In the genomic region with DNA sequence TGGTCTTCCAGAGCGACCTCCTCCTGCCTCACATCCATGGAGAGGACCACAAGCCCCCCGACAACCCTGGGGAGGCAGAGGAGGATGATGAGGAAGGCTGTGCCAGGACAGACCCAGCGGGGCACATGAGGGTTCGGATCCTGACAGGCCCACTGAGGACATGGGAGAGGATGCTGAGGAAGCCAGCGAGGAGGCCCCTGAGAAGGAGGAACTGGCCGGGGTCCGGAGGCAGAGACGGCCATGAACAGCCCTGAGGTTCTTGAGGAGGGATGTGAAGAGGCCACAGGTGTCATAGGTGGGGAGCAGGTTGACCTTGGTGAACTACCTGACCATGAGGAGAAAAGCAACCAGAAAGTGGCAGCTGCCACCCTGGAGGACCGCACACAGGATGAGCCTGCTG, we compare ENCODE assay signal across 26 cellular contexts. TPM values are rescaled to one million over a fixed set of nuclear protein-coding genes. Genes with fewer than 3 reads are reported as not detected.
A peak's percentile ranks its signal among the peaks of the same experiment; 100 is the strongest.
DNase-seq lines count a peak whose midpoint lies in the region; FAIRE-seq and TF ChIP-seq lines count a peak whose summit lies in the region.
"Had no signal": no experiment of that assay in that cellular context is flagged by ENCODE, and none has a peak within 500 bp of the region (broad histone marks: within the 10 kb centered on the region; RNA-seq: fewer than 3 reads in every experiment).

No MANE protein-coding gene starts in this region.

- no peak overlapping the region for H2BK15ac ChIP-seq in mesenchymal stem cell (ENCODE audit: low read depth, poor library complexity, severe bottlenecking)

- no peaks in the 10 kb centered on the region for H3K36me3 Mint-ChIP-seq in astrocyte (ENCODE audit: low read depth, unreplicated experiment)
- H3K36me3 Mint-ChIP-seq in activated CD4-positive, alpha-beta T cell treated with anti-CD3 and anti-CD28 coated beads, Interleukin-2, amount 10 ng/mL, durations not matched to agents 24 days and 14 days (ENCODE audit: low read depth) = no peaks in the 10 kb centered on the region
- no peaks in the 10 kb centered on the region for H3K36me3 Mint-ChIP-seq in mesothelial cell of epicardium
- H3K36me3 Mint-ChIP-seq: CD8-positive, alpha-beta memory T cell had no signal

- H3K27ac ChIP-seq in astrocyte (ENCODE audit: low read depth, low read length) = no peak overlapping the region
- H3K27ac ChIP-seq in mesenchymal stem cell (ENCODE audit: low read length, poor library complexity, severe bottlenecking) = no peak overlapping the region
- H3K27ac ChIP-seq: A549; BLaER1 treated with 17β-estradiol and CSF1 and Interleukin-3, amounts not matched to agents 10 nM and 100 nM; GM23248 had no signal

- H2AFZ ChIP-seq in astrocyte (ENCODE audit: low read depth, low read length) (no peak overlapping the region), mesenchymal stem cell (ENCODE audit: low read depth, low read length) (no peak overlapping the region)
- H2AFZ ChIP-seq: GM23248 had no signal

- H4K91ac ChIP-seq in mesenchymal stem cell (ENCODE audit: low read length) = peak overlapping the region; percentile 27

- no peak overlapping the region for H3K4me3 ChIP-seq in astrocyte (ENCODE audit: insufficient read depth, low read depth, low read length)
- H3K4me3 ChIP-seq in mesenchymal stem cell (ENCODE audit: insufficient read depth in 1 of 2, low read depth in 1 of 2, low read length in 2 of 2) = no peak overlapping the region
- H3K4me3 ChIP-seq: A549; BLaER1 treated with 17β-estradiol and CSF1 and Interleukin-3, amounts not matched to agents 10 nM and 100 nM; GM23248 had no signal

- H3K4me1 Mint-ChIP-seq in astrocyte (ENCODE audit: low read depth, unreplicated experiment) = no peaks in the 10 kb centered on the region
- no peaks in the 10 kb centered on the region for H3K4me1 Mint-ChIP-seq in activated CD4-positive, alpha-beta T cell treated with anti-CD3 and anti-CD28 coated beads, Interleukin-2, amount 10 ng/mL, durations not matched to agents 24 days and 14 days
- H3K4me1 Mint-ChIP-seq in mesothelial cell of epicardium = no peaks in the 10 kb centered on the region

- H3K4me2 ChIP-seq in astrocyte (ENCODE audit: low read length) = no peak overlapping the region
- H3K4me2 ChIP-seq in mesenchymal stem cell (ENCODE audit: low read length, poor library complexity, severe bottlenecking) = no peak overlapping the region
- H3K4me2 ChIP-seq: A549; BLaER1 treated with 17β-estradiol and CSF1 and Interleukin-3, amounts not matched to agents 10 nM and 100 nM had no signal

- no peaks in the 10 kb centered on the region for H4K20me1 ChIP-seq in astrocyte (ENCODE audit: insufficient read depth, low read length)
- H4K20me1 ChIP-seq: BLaER1 treated with 17β-estradiol and CSF1 and Interleukin-3, amounts not matched to agents 10 nM and 100 nM had no signal

- DNase-seq in GM10266 (ENCODE audit: extremely low spot score) (peak; percentile 9), astrocyte (ENCODE audit: low read depth) (no peak), mesenchymal stem cell (no peak), posterior vena cava (ENCODE audit: low spot score) (peak; percentile 70), GM19239 (ENCODE audit: insufficient read length, low spot score) (no peak), mesothelial cell of epicardium (ENCODE audit: low spot score in 2 of 2, unreplicated experiment in 2 of 2) (no peak)
- DNase-seq in activated CD4-positive, alpha-beta T cell treated with anti-CD3 and anti-CD28 coated beads, Interleukin-2, amount 10 ng/mL, durations not matched to agents 24 days and 14 days = no peak
- DNase-seq: 8988T; ACHN; AML-193; BE2C; CD4-positive, alpha-beta T cell; CD8-positive, alpha-beta memory T cell; DMS 273 treated with DMSO at 0.1 percent for 48 hours; DMS79; EL; GDM1; GM23248; H7 had no signal

- H3K9ac ChIP-seq in astrocyte (ENCODE audit: low read length) (no peak overlapping the region), mesenchymal stem cell (ENCODE audit: low read length) (no peak overlapping the region)
- H3K9ac ChIP-seq: BLaER1 treated with 17β-estradiol and CSF1 and Interleukin-3, amounts not matched to agents 10 nM and 100 nM; GM23248 had no signal

- WGBS in mesenchymal stem cell = 75% methylated on average over 8 of the region's 9 CpGs

- H3K27ac Mint-ChIP-seq in astrocyte (ENCODE audit: unreplicated experiment) (peak overlapping the region; percentile 15), mesothelial cell of epicardium (no peak overlapping the region)
- no peak overlapping the region for H3K27ac Mint-ChIP-seq in activated CD4-positive, alpha-beta T cell treated with anti-CD3 and anti-CD28 coated beads, Interleukin-2, amount 10 ng/mL, durations not matched to agents 24 days and 14 days
- H3K27ac Mint-ChIP-seq: CD14-positive monocyte; CD4-positive, alpha-beta T cell had no signal

- no peak overlapping the region for H3K18ac ChIP-seq in mesenchymal stem cell (ENCODE audit: low read depth in 1 of 2, low read length in 2 of 2)

- peaks cover 4% of the 10 kb centered on the region for H3K9me3 ChIP-seq in astrocyte (ENCODE audit: insufficient read depth, low read depth, low read length)
- no peaks in the 10 kb centered on the region for H3K9me3 ChIP-seq in mesenchymal stem cell (ENCODE audit: control insufficient read depth, low read length)
- H3K9me3 ChIP-seq: A549, BE2C had no signal

- H2BK12ac ChIP-seq in mesenchymal stem cell (ENCODE audit: low read length in 2 of 2) = no peak overlapping the region

- H3K36me3 ChIP-seq in astrocyte (ENCODE audit: insufficient read depth, low read length) (no peaks in the 10 kb centered on the region), mesenchymal stem cell (ENCODE audit: control insufficient read depth in 1 of 2, insufficient read depth in 2 of 2, low read depth in 1 of 2, low read length in 2 of 2) (no peaks in the 10 kb centered on the region)
- H3K36me3 ChIP-seq: BE2C; BLaER1 treated with 17β-estradiol and CSF1 and Interleukin-3, amounts not matched to agents 10 nM and 100 nM had no signal

- H3K27me3 Mint-ChIP-seq in astrocyte (ENCODE audit: low read depth, unreplicated experiment) (peaks cover 19% of the 10 kb centered on the region), mesothelial cell of epicardium (ENCODE audit: low read depth) (peaks cover 17% of the 10 kb centered on the region)
- H3K27me3 Mint-ChIP-seq in activated CD4-positive, alpha-beta T cell treated with anti-CD3 and anti-CD28 coated beads, Interleukin-2, amount 10 ng/mL, durations not matched to agents 24 days and 14 days = peaks cover 3% of the 10 kb centered on the region

- no peak overlapping the region for H3K4ac ChIP-seq in mesenchymal stem cell (ENCODE audit: low read depth in 1 of 2, low read length in 2 of 2)

- H2BK120ac ChIP-seq in mesenchymal stem cell (ENCODE audit: low read depth, low read length) = no peak overlapping the region

- intact Hi-C loops in posterior vena cava (cut with DNase I) = no loop called here
- intact Hi-C loops in activated CD4-positive, alpha-beta T cell treated with anti-CD3 and anti-CD28 coated beads, Interleukin-2, amount 10 ng/mL, durations not matched to agents 24 days and 14 days (cut with micrococcal nuclease) = no loop called here

- no peak overlapping the region for H2AK5ac ChIP-seq in mesenchymal stem cell (ENCODE audit: low read length, severe bottlenecking)

- FAIRE-seq in astrocyte (lab: Jason Lieb, UNC) = no peak
- no peak for FAIRE-seq in GM19239 (lab: Jason Lieb, UNC)
- FAIRE-seq: A549, D721Med, GM12891, GM18507, H1 had no signal

- H3K23ac ChIP-seq in mesenchymal stem cell (ENCODE audit: low read length in 2 of 2) = no peak overlapping the region

- H4K8ac ChIP-seq in mesenchymal stem cell (ENCODE audit: low read length) = no peak overlapping the region

- TF ChIP-seq CTCF in GM10266 (IDR thresholded peaks at IDR 0.05; ENCODE audit: control insufficient read depth, insufficient read depth, low read depth, missing control alignments) (no peak), astrocyte (IDR thresholded peaks at IDR 0.05; ENCODE audit: insufficient read depth, low read depth, low read length) (no peak), mesothelial cell of epicardium (IDR thresholded peaks at IDR 0.05; ENCODE audit: unreplicated experiment) (no peak)

- no peaks in the 10 kb centered on the region for H3K79me2 ChIP-seq in astrocyte (ENCODE audit: insufficient read depth, low read length)

- no peaks in the 10 kb centered on the region for H3K27me3 ChIP-seq in astrocyte (ENCODE audit: insufficient read depth, low read length)
- H3K27me3 ChIP-seq in mesenchymal stem cell (ENCODE audit: control insufficient read depth in 1 of 2, insufficient read depth in 1 of 2, low read length in 2 of 2) = no peaks in the 10 kb centered on the region
- H3K27me3 ChIP-seq: BE2C; BLaER1 treated with 17β-estradiol and CSF1 and Interleukin-3, amounts not matched to agents 10 nM and 100 nM had no signal

- H2BK5ac ChIP-seq in mesenchymal stem cell (ENCODE audit: low read depth, low read length, poor library complexity, severe bottlenecking) = no peak overlapping the region

- H3K14ac ChIP-seq in mesenchymal stem cell (ENCODE audit: low read length in 2 of 2) = no peak overlapping the region

- H3K79me1 ChIP-seq in mesenchymal stem cell (replicated peaks; ENCODE audit: low read length, poor library complexity, severe bottlenecking) = no peaks in the 10 kb centered on the region

- no peaks in the 10 kb centered on the region for H3K4me1 ChIP-seq in astrocyte (ENCODE audit: insufficient read depth, low read length)
- H3K4me1 ChIP-seq in mesenchymal stem cell (ENCODE audit: control insufficient read depth, insufficient read depth, low read depth, low read length) = no peaks in the 10 kb centered on the region
- H3K4me1 ChIP-seq: A549; BE2C; BLaER1 treated with 17β-estradiol and CSF1 and Interleukin-3, amounts not matched to agents 10 nM and 100 nM had no signal

- H3K9me3 Mint-ChIP-seq in astrocyte (ENCODE audit: unreplicated experiment) = peaks cover 19% of the 10 kb centered on the region
- H3K9me3 Mint-ChIP-seq in activated CD4-positive, alpha-beta T cell treated with anti-CD3 and anti-CD28 coated beads, Interleukin-2, amount 10 ng/mL, durations not matched to agents 24 days and 14 days = peaks cover 5% of the 10 kb centered on the region
- peaks cover 11% of the 10 kb centered on the region for H3K9me3 Mint-ChIP-seq in mesothelial cell of epicardium

- H3K4me3 Mint-ChIP-seq in astrocyte (ENCODE audit: unreplicated experiment) (no peak overlapping the region), mesothelial cell of epicardium (no peak overlapping the region)
- H3K4me3 Mint-ChIP-seq in activated CD4-positive, alpha-beta T cell treated with anti-CD3 and anti-CD28 coated beads, Interleukin-2, amount 10 ng/mL, durations not matched to agents 24 days and 14 days = no peak overlapping the region
- H3K4me3 Mint-ChIP-seq: CD14-positive monocyte; CD4-positive, alpha-beta T cell had no signal

RNA-seq across cellular contexts. Expression of a gene that starts 54.9 kb away (rescaled TPM):
- 0.46 and 1.7 TPM in 2 replicates for total RNA-seq in astrocyte
- not detected for polyA plus RNA-seq in mesenchymal stem cell (2013, experiment 1 of 2)
- not detected for polyA plus RNA-seq in mesenchymal stem cell (2013, experiment 2 of 2)
- total RNA-seq in posterior vena cava = not detected
- 0.05 TPM in 1 of 2 replicates, not detected in the other for total RNA-seq in activated CD4-positive, alpha-beta T cell treated with anti-CD3 and anti-CD28 coated beads, Interleukin-2, amount 10 ng/mL, durations not matched to agents 24 days and 14 days
- total RNA-seq in mesothelial cell of epicardium = 0.89 to 1.0 TPM (median 0.99 TPM) in 3 replicates
- total RNA-seq: GM23248, H1 had no signal
- polyA plus RNA-seq: CD14-positive monocyte, GM23248 had no signal

Comparison
In these comparisons a context has a peak if more than half of its experiments do, and no peak if none do; other contexts are left out.
1. DNase-seq: peak in GM10266 (single experiment) and posterior vena cava (single experiment); none in astrocyte (single experiment), mesenchymal stem cell (single experiment), GM19239 (single experiment), activated CD4-positive, alpha-beta T cell treated with anti-CD3 and anti-CD28 coated beads, Interleukin-2, amount 10 ng/mL, durations not matched to agents 24 days and 14 days (single experiment) and mesothelial cell of epicardium (0 of 2).